In genomic region chr21:37861561-37861960, GRCh38 we compare ENCODE assay signal across 18 cellular contexts. TPM values are rescaled to one million over a fixed set of nuclear protein-coding genes. Genes with fewer than 3 reads are reported as not detected.
A peak's percentile ranks its signal among the peaks of the same experiment; 100 is the strongest.
DNase-seq lines count a peak whose midpoint lies in the region; ATAC-seq and TF ChIP-seq lines count a peak whose summit lies in the region.
"Had no signal": no experiment of that assay in that cellular context is flagged by ENCODE, and none has a peak within 500 bp of the region (broad histone marks: within the 10 kb centered on the region; RNA-seq: fewer than 3 reads in every experiment).

No MANE protein-coding gene starts in this region.

- H3K36me3 ChIP-seq in IMR-90 (ENCODE audit: control insufficient read depth, insufficient read depth, low read length) (no peaks in the 10 kb centered on the region), vagina (no peaks in the 10 kb centered on the region)

- no peak overlapping the region for H4K5ac ChIP-seq in IMR-90 (ENCODE audit: low read depth, low read length)

- H3K4ac ChIP-seq in IMR-90 (ENCODE audit: low read depth, low read length) = no peak overlapping the region

- no peak overlapping the region for H3K56ac ChIP-seq in IMR-90 (ENCODE audit: extremely low read depth, insufficient read depth, low read length)

- H2BK5ac ChIP-seq in IMR-90 (ENCODE audit: low read depth, low read length, poor library complexity, severe bottlenecking) = no peak overlapping the region

- H2AK9ac ChIP-seq in IMR-90 (replicated peaks; ENCODE audit: low read depth, low read length, poor library complexity) = no peak overlapping the region

- TF ChIP-seq CTCF in AG10803 (conservative IDR thresholded peaks at IDR 0.05; ENCODE audit: low read length) = no peak
- no peak for TF ChIP-seq CTCF in IMR-90 (conservative IDR thresholded peaks at IDR 0.05; ENCODE audit: low read depth, low read length)
- no peak for TF ChIP-seq CTCF in vagina (IDR thresholded peaks at IDR 0.05)

- H3K4me1 ChIP-seq in IMR-90 (ENCODE audit: control insufficient read depth, insufficient read depth, low read length) = peaks cover 7% of the 10 kb centered on the region
- no peaks in the 10 kb centered on the region for H3K4me1 ChIP-seq in vagina
- H3K4me1 ChIP-seq: A549, Caco-2 had no signal

- ATAC-seq in IMR-90 (ENCODE audit: low read depth) (no peak), HG02981 (IDR thresholded peaks at IDR 0.05; ENCODE audit: unreplicated experiment) (no peak)
- ATAC-seq: A549, HCT116 had no signal

- H3K9ac ChIP-seq in IMR-90 (ENCODE audit: low read depth, low read length) = no peak overlapping the region
- H3K9ac ChIP-seq: GM23248 had no signal

- H2BK20ac ChIP-seq in IMR-90 (ENCODE audit: low read depth, low read length) = peak overlapping the region; percentile 57; the same call in 1 of the 2 replicates

- BruUV-seq in IMR-90 (replicated peaks; lab: Mats Ljungman, UMichigan) = no TSS peak

- TF ChIP-seq POLR2A in IMR-90 (IDR thresholded peaks at IDR 0.05; ENCODE audit: low read depth, low read length) = no peak
- TF ChIP-seq POLR2A in vagina (IDR thresholded peaks at IDR 0.05) = no peak

- H2AFZ ChIP-seq in IMR-90 (replicated peaks; ENCODE audit: low read length, poor library complexity) = no peak overlapping the region
- H2AFZ ChIP-seq: GM23248 had no signal

- H3K23ac ChIP-seq in IMR-90 (ENCODE audit: low read depth, low read length) = no peak overlapping the region

- intact Hi-C loops in IMR-90 (cut with micrococcal nuclease) = no loop called here
- intact Hi-C loops in vagina (cut with DNase I) = no loop called here

- H2BK120ac ChIP-seq in IMR-90 (ENCODE audit: low read depth, low read length) = no peak overlapping the region; the same call in 1 of the 2 replicates

- no peak for TF ChIP-seq RAD21 in IMR-90 (IDR thresholded peaks at IDR 0.05; ENCODE audit: low read length)

- H4K20me1 ChIP-seq in IMR-90 (ENCODE audit: insufficient read depth, low read length) = no peaks in the 10 kb centered on the region

- H3K79me1 ChIP-seq in IMR-90 (ENCODE audit: low read depth in 1 of 2, low read length in 2 of 2) = no peaks in the 10 kb centered on the region

- dilution Hi-C loops in IMR-90 (cut with HindIII; ENCODE audit: low sequenced_read_pairs, unreplicated experiment) = no loop called here

- WGBS in IMR-90 (ENCODE audit: extremely low coverage in 2 of 2, insufficient read length in 1 of 2), 2 experiments = no CpG with 5 or more reads among the region's 2 CpGs

- H3K27me3 ChIP-seq in IMR-90 (ENCODE audit: control insufficient read depth, insufficient read depth, low read length) (no peaks in the 10 kb centered on the region), vagina (no peaks in the 10 kb centered on the region)

- no peak overlapping the region for H3K27ac ChIP-seq in IMR-90 (ENCODE audit: insufficient read depth, low read length)
- no peak overlapping the region for H3K27ac ChIP-seq in vagina
- H3K27ac ChIP-seq: A549, GM23248 had no signal

- H3K4me3 ChIP-seq in AG10803 (ENCODE audit: low read length) (no peak overlapping the region), IMR-90 (ENCODE audit: insufficient read depth, low read depth, low read length) (no peak overlapping the region), vagina (no peak overlapping the region)
- H3K4me3 ChIP-seq: A549, GM23248 had no signal

- DNase-seq in AG10803 (ENCODE audit: low read depth) = peak; percentile 37
- no peak for DNase-seq in IMR-90
- peak; percentile 20 for DNase-seq in islet precursor cell
- peak; percentile 69 to 72 for DNase-seq in vagina (ENCODE audit: extremely low spot score in 2 of 2)
- no peak for DNase-seq in COLO668 (lab: John Stamatoyannopoulos, UW; ENCODE audit: unreplicated experiment)
- no peak for DNase-seq in iPS-NIHi11 (ENCODE audit: low spot score)
- DNase-seq: 8988T; ACHN; C1 segment of cervical spinal cord; Caco-2; CD4-positive, alpha-beta memory T cell; DMS153; DND-41; GM23248; H9 had no signal

- H3K14ac ChIP-seq in IMR-90 (replicated peaks; ENCODE audit: low read depth, low read length) = no peak overlapping the region

- H3K9me1 ChIP-seq in IMR-90 (ENCODE audit: insufficient read depth, low read length) = peaks cover 6% of the 10 kb centered on the region

- H2BK15ac ChIP-seq in IMR-90 (ENCODE audit: low read depth, low read length) = peak overlapping the region; percentile 29; the same call in 1 of the 3 replicates

- H3K4me2 ChIP-seq in IMR-90 (ENCODE audit: low read depth, low read length) = no peak overlapping the region
- H3K4me2 ChIP-seq: A549 had no signal

- CTCF ChIA-PET in IMR-90 (lab: Yijun Ruan, JAX) = no interaction called here

- no peak overlapping the region; the same call in 1 of the 2 replicates for H4K91ac ChIP-seq in IMR-90 (ENCODE audit: insufficient read depth, low read depth, low read length)

- POLR2A ChIA-PET in IMR-90 (lab: Charles Lee; ENCODE audit: unreplicated experiment) = no interaction called here

- H3K18ac ChIP-seq in IMR-90 (ENCODE audit: low read depth, low read length) = no peak overlapping the region

- H2AK5ac ChIP-seq in IMR-90 (ENCODE audit: low read depth, low read length) = 0 out of 2 replicates have a peak overlapping the region, but pooled peaks have one; percentile 16

- in situ Hi-C loops in IMR-90 (cut with MboI; ENCODE audit: low sequenced_read_pairs) = no loop called here

- no peaks in the 10 kb centered on the region for H3K9me3 ChIP-seq in IMR-90 (ENCODE audit: control insufficient read depth, insufficient read depth, low read length)
- H3K9me3 ChIP-seq in vagina = no peaks in the 10 kb centered on the region
- H3K9me3 ChIP-seq: A549, Caco-2 had no signal

- H4K8ac ChIP-seq in IMR-90 (ENCODE audit: low read depth in 2 of 2, low read length in 2 of 2) = no peak overlapping the region

TF ChIP-seq in IMR-90, 13 proteins besides CTCF, POLR2A, EP300 and RAD21:
- TF ChIP-seq USF2 (IDR thresholded peaks at IDR 0.05; ENCODE audit: low read depth, low read length) = no peak
- no peak for TF ChIP-seq MXI1 (IDR thresholded peaks at IDR 0.05; ENCODE audit: borderline replicate concordance, low read depth, low read length)
- TF ChIP-seq CEBPB (IDR thresholded peaks at IDR 0.05; ENCODE audit: low read depth, low read length) = peak; percentile 40
- TF ChIP-seq FOS (IDR thresholded peaks at IDR 0.05; ENCODE audit: low read depth, low read length) = no peak
- TF ChIP-seq BHLHE40 (IDR thresholded peaks at IDR 0.05; ENCODE audit: low read depth, low read length) = no peak
- no peak for TF ChIP-seq MAFK (IDR thresholded peaks at IDR 0.05; ENCODE audit: low read depth, low read length)
- TF ChIP-seq SMC3 (IDR thresholded peaks at IDR 0.05; ENCODE audit: low read depth, low read length) = no peak

RNA-seq across cellular contexts. Expression of gene KCNJ6, which starts 54.7 kb away (rescaled TPM):
- total RNA-seq in IMR-90 (2012; rRNA removed) = under 0.01 TPM in 2 replicates
- 0.02 and 0.04 TPM in 2 replicates for polyA plus RNA-seq in IMR-90 (2012; rRNA removed)
- polyA plus RNA-seq in IMR-90 (2012; cell fraction: cytosol; rRNA removed) = 0.01 TPM in 1 of 2 replicates, not detected in the other
- polyA plus RNA-seq in IMR-90 (2012; cell fraction: nucleus; rRNA removed; ENCODE audit: low replicate concordance) = under 0.01 and 0.02 TPM in 2 replicates
- not detected for total RNA-seq in vagina
- total RNA-seq: Caco-2; CD4-positive, alpha-beta memory T cell; GM23248 had no signal
- polyA plus RNA-seq: CD4-positive, alpha-beta memory T cell had no signal

Comparison
In these comparisons a context has a peak if more than half of its experiments do, and no peak if none do; other contexts are left out.
1. DNase-seq: peak in AG10803 (single experiment), islet precursor cell (single experiment) and vagina (2 of 2); none in IMR-90 (single experiment), COLO668 (single experiment) and iPS-NIHi11 (single experiment).